1 cellular context compared by ENCODE assay signal in genomic region chr7:150983893-150984368, GRCh38.
A peak's percentile ranks its signal among the peaks of the same experiment; 100 is the strongest.
TF ChIP-seq lines count a peak whose summit lies in the region.

No MANE protein-coding gene starts in this region.

TF ChIP-seq in HepG2, 621 proteins besides CTCF, POLR2A, EP300 and RAD21 (continued from another document and continues in another):
- TF ChIP-seq ZNF343 (CRISPR knock-in tag; IDR thresholded peaks at IDR 0.05) (no peak), ZBTB44 (CRISPR knock-in tag; IDR thresholded peaks at IDR 0.05) (peak; percentile 89; the same call in 1 of the 2 replicates), MEIS2 (CRISPR knock-in tag; IDR thresholded peaks at IDR 0.05) (0 out of 2 replicates have a peak, but pooled peaks have one; percentile 56), MXD4 (CRISPR knock-in tag; IDR thresholded peaks at IDR 0.05) (no peak), ZNF777 (CRISPR knock-in tag; IDR thresholded peaks at IDR 0.05) (no peak), HIC2 (CRISPR knock-in tag; IDR thresholded peaks at IDR 0.05; ENCODE audit: low read depth) (no peak), MTA3 (CRISPR knock-in tag; IDR thresholded peaks at IDR 0.05) (no peak), FIP1L1 (IDR thresholded peaks at IDR 0.05; ENCODE audit: borderline replicate concordance, insufficient read depth, low read depth, low read length) (no peak), EHMT2 (IDR thresholded peaks at IDR 0.05; ENCODE audit: borderline replicate concordance, low read depth, low read length) (peak; percentile 98), PRPF4 (IDR thresholded peaks at IDR 0.05; ENCODE audit: low read depth, low read length, poor library complexity, severe bottlenecking) (no peak), ZNF552 (CRISPR knock-in tag; IDR thresholded peaks at IDR 0.05; ENCODE audit: borderline replicate concordance) (no peak), MYNN (CRISPR knock-in tag; IDR thresholded peaks at IDR 0.05; ENCODE audit: low read depth) (no peak), ZBTB10 (CRISPR knock-in tag; IDR thresholded peaks at IDR 0.05; ENCODE audit: borderline replicate concordance) (0 out of 2 replicates have a peak, but pooled peaks have one; percentile 47), FOSL2 (CRISPR knock-in tag; IDR thresholded peaks at IDR 0.05) (no peak), SRY (CRISPR knock-in tag; IDR thresholded peaks at IDR 0.05) (no peak), ZMYM4 (CRISPR knock-in tag; IDR thresholded peaks at IDR 0.05) (no peak), ZNF143 (CRISPR knock-in tag; IDR thresholded peaks at IDR 0.05) (no peak), ZEB1 (IDR thresholded peaks at IDR 0.05; ENCODE audit: insufficient replicate concordance, low read depth) (no peak), PATZ1 (CRISPR knock-in tag; IDR thresholded peaks at IDR 0.05) (no peak), SMAD3 (CRISPR knock-in tag; IDR thresholded peaks at IDR 0.05) (0 out of 2 replicates have a peak, but pooled peaks have one; percentile 47), ISX (CRISPR knock-in tag; conservative IDR thresholded peaks at IDR 0.05) (peak; percentile 67; the same call in 1 of the 2 replicates), YEATS2 (CRISPR knock-in tag; IDR thresholded peaks at IDR 0.05; ENCODE audit: borderline replicate concordance) (no peak), RXRB (CRISPR knock-in tag; IDR thresholded peaks at IDR 0.05; ENCODE audit: borderline replicate concordance) (peak; percentile 30; the same call in 1 of the 2 replicates), HOXA3 (CRISPR knock-in tag; IDR thresholded peaks at IDR 0.05) (0 out of 2 replicates have a peak, but pooled peaks have one; percentile 16), FOXP1 (IDR thresholded peaks at IDR 0.05) (no peak), FOXP1 (CRISPR knock-in tag; IDR thresholded peaks at IDR 0.05) (no peak), REXO4 (CRISPR knock-in tag; IDR thresholded peaks at IDR 0.05; ENCODE audit: borderline replicate concordance) (no peak), POLR2AphosphoS2 (IDR thresholded peaks at IDR 0.05; ENCODE audit: low read depth, low read length) (no peak), KAT8 (CRISPR knock-in tag; IDR thresholded peaks at IDR 0.05) (0 out of 2 replicates have a peak, but pooled peaks have one; percentile 15), HNF4A (CRISPR knock-in tag; IDR thresholded peaks at IDR 0.05) (no peak), ZNF639 (CRISPR knock-in tag; conservative IDR thresholded peaks at IDR 0.05) (no peak), TGIF2 (CRISPR knock-in tag; IDR thresholded peaks at IDR 0.05) (peak; percentile 21; the same call in 1 of the 2 replicates), MEF2D (CRISPR knock-in tag; IDR thresholded peaks at IDR 0.05) (0 out of 2 replicates have a peak, but pooled peaks have one; percentile 31), SPEN (CRISPR knock-in tag; IDR thresholded peaks at IDR 0.05; ENCODE audit: low read depth) (no peak), CREB3 (CRISPR knock-in tag; IDR thresholded peaks at IDR 0.05) (0 out of 2 replicates have a peak, but pooled peaks have one; percentile 48), ZFP62 (CRISPR knock-in tag; IDR thresholded peaks at IDR 0.05) (no peak), ZNF407 (CRISPR knock-in tag; IDR thresholded peaks at IDR 0.05; ENCODE audit: not compliant biosample characterization) (no peak), ZNF567 (CRISPR knock-in tag; IDR thresholded peaks at IDR 0.05; ENCODE audit: borderline replicate concordance) (no peak), MXI1 (IDR thresholded peaks at IDR 0.05; ENCODE audit: borderline replicate concordance, low read depth, low read length) (no peak), ZNF280B (CRISPR knock-in tag; IDR thresholded peaks at IDR 0.05; ENCODE audit: borderline replicate concordance) (no peak), ZNF766 (CRISPR knock-in tag; IDR thresholded peaks at IDR 0.05; ENCODE audit: borderline replicate concordance) (0 out of 2 replicates have a peak, but pooled peaks have one; percentile 23), ZNF24 (IDR thresholded peaks at IDR 0.05) (no peak)
